Comparison of ENCODE assay signal across 8 cellular contexts in the genomic region with DNA sequence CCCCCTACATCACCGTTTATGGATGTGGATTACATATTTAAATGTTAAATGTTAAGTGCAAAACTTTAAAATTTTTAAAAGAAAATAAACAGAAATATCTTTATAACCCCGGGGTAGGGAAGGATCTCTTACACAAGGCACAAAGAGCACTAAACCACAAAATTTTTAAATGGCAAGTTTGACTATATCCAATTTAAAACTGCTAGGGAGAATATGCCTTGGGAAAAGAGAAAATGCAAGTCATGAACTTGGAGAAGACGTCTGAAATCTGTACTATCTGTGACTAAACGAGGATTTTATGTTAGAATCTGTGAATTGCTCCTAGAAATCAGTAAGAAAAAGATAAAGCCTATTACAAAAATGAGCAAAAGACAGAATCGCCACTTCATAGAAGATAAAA. TPM values are rescaled to one million over a fixed set of nuclear protein-coding genes. Genes with fewer than 3 reads are reported as not detected.
"Had no signal": no experiment of that assay in that cellular context is flagged by ENCODE, and none has a peak within 500 bp of the region (broad histone marks: within the 10 kb centered on the region; RNA-seq: fewer than 3 reads in every experiment).

No MANE protein-coding gene starts in this region.

- H3K4me3 Mint-ChIP-seq: H9 had no signal

- H3K9me3 Mint-ChIP-seq: H9 had no signal

- H3K4me1 Mint-ChIP-seq: H9 had no signal

- H3K9ac ChIP-seq: GM23248 had no signal

- H3K4me3 ChIP-seq: GM23248, K562 had no signal

- DNase-seq: GM23248, GOT3, H9, HCEC 1CT, IMR-90, KG1 had no signal

- H3K27ac Mint-ChIP-seq: H9 had no signal

- H3K27ac ChIP-seq: GM23248 had no signal

- ATAC-seq: K562 had no signal

- FAIRE-seq: K562 had no signal

RNA-seq across cellular contexts. Expression of a gene that starts 28.7 kb away (rescaled TPM):
- total RNA-seq: HT-29 had no signal

RNA-seq across cellular contexts. Expression of a gene that starts 44.9 kb away (rescaled TPM):
- total RNA-seq: HT-29 had no signal
